In the genomic region with DNA sequence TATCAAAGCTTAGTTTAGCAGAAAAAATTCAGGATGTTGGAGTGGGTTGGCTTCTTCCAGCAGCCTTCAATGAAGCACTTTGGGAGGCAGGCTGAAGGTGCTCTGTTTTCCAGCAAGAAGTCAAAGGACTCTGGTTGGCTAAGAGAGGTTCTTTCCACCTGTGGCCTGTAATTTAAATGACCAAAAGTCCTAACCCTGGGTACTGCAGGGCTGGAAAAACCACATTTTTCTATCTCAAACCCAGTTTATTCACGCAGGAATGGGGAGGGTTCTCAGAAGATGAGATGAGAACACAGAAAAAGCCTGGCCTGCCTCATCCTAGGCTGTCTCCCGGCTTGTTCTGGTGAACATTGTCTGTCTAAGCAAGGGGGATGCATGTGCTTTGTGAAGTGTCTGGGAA, we compare ENCODE assay signal across 8 cellular contexts.
"Had no signal": no experiment of that assay in that cellular context is flagged by ENCODE, and none has a peak within 500 bp of the region (broad histone marks: within the 10 kb centered on the region; RNA-seq: fewer than 3 reads in every experiment).

No MANE protein-coding gene starts in this region.

- H3K4me3 ChIP-seq: GM23248, HAP-1 had no signal

- H3K4me3 Mint-ChIP-seq: HFFc6, IgD-negative memory B cell had no signal

- H3K9me3 ChIP-seq: HAP-1 had no signal

- H3K4me1 Mint-ChIP-seq: IgD-negative memory B cell had no signal

- H3K27ac ChIP-seq: GM23248, HL-60 had no signal

- H3K9ac ChIP-seq: GM23248 had no signal

- H3K27ac Mint-ChIP-seq: HFFc6, IgD-negative memory B cell had no signal

- H3K27me3 Mint-ChIP-seq: IgD-negative memory B cell had no signal

- H3K4me1 ChIP-seq: HAP-1 had no signal

- DNase-seq: GM23248, GOT3, H7, HFFc6, KBM-7 had no signal

- H3K36me3 Mint-ChIP-seq: IgD-negative memory B cell had no signal

- H3K9me3 Mint-ChIP-seq: HFFc6 had no signal

- H3K36me3 ChIP-seq: HAP-1 had no signal

- H2AFZ ChIP-seq: GM23248 had no signal
